22 cellular contexts compared by ENCODE assay signal in genomic region chrX:15043538-15043937, GRCh38.
DNase-seq lines count a peak whose midpoint lies in the region; ATAC-seq, FAIRE-seq and TF ChIP-seq lines count a peak whose summit lies in the region.
"Had no signal": no experiment of that assay in that cellular context is flagged by ENCODE, and none has a peak within 500 bp of the region (broad histone marks: within the 10 kb centered on the region; RNA-seq: fewer than 3 reads in every experiment).

No MANE protein-coding gene starts in this region.

- H3K27ac Mint-ChIP-seq in astrocyte (ENCODE audit: unreplicated experiment), result no peak overlapping the region
- H3K27ac Mint-ChIP-seq: activated CD4-positive, alpha-beta T cell treated with anti-CD3 and anti-CD28 coated beads, Interleukin-2, amount 10 ng/mL, durations not matched to agents 24 days and 14 days; activated naive CD8-positive, alpha-beta T cell treated with anti-CD3 and anti-CD28 coated beads, Interleukin-2, amount 10 ng/mL, durations not matched to agents 7 days and 5 days; type B pancreatic cell had no signal

- no peaks in the 10 kb centered on the region for H4K20me1 ChIP-seq in astrocyte (ENCODE audit: insufficient read depth, low read length)

- no peaks in the 10 kb centered on the region for H3K79me2 ChIP-seq in astrocyte (ENCODE audit: insufficient read depth, low read length)

- H3K4me1 ChIP-seq in astrocyte (ENCODE audit: insufficient read depth, low read length), result no peaks in the 10 kb centered on the region
- H3K4me1 ChIP-seq: BE2C, gastroesophageal sphincter had no signal

- no peaks in the 10 kb centered on the region for H3K36me3 ChIP-seq in astrocyte (ENCODE audit: insufficient read depth, low read length)
- no peaks in the 10 kb centered on the region for H3K36me3 ChIP-seq in MG63
- H3K36me3 ChIP-seq: BE2C, gastroesophageal sphincter had no signal

- no peaks in the 10 kb centered on the region for H3K27me3 Mint-ChIP-seq in astrocyte (ENCODE audit: low read depth, unreplicated experiment)
- H3K27me3 Mint-ChIP-seq: activated CD4-positive, alpha-beta T cell treated with anti-CD3 and anti-CD28 coated beads, Interleukin-2, amount 10 ng/mL, durations not matched to agents 24 days and 14 days; activated naive CD8-positive, alpha-beta T cell treated with anti-CD3 and anti-CD28 coated beads, Interleukin-2, amount 10 ng/mL, durations not matched to agents 7 days and 5 days; type B pancreatic cell had no signal

- no peak for DNase-seq in GM18507 (ENCODE audit: extremely low spot score, insufficient read length, low read depth)
- DNase-seq in astrocyte (ENCODE audit: low read depth), result no peak
- DNase-seq in AG08396 (ENCODE audit: low spot score), result no peak
- no peak for DNase-seq in MG63
- DNase-seq in NCI-H82 treated with DMSO at 0.1 percent for 48 hours (lab: John Stamatoyannopoulos, UW; ENCODE audit: unreplicated experiment), result no peak
- DNase-seq: activated CD4-positive, alpha-beta T cell treated with anti-CD3 and anti-CD28 coated beads, Interleukin-2, amount 10 ng/mL, durations not matched to agents 24 days and 14 days; activated naive CD8-positive, alpha-beta T cell treated with anti-CD3 and anti-CD28 coated beads, Interleukin-2, amount 10 ng/mL, durations not matched to agents 7 days and 5 days; activated T-cell treated with anti-CD3 and anti-CD28 coated beads, Interleukin-2, amount 50 U/mL, for 4 hours; BE2C; DMS 273 treated with DMSO at 0.1 percent for 48 hours; KBM-7; mucosa of descending colon; NCI-H69; stimulated activated naive CD4-positive, alpha-beta T cell had no signal

- no peaks in the 10 kb centered on the region for H3K9me3 Mint-ChIP-seq in astrocyte (ENCODE audit: unreplicated experiment)
- H3K9me3 Mint-ChIP-seq: activated CD4-positive, alpha-beta T cell treated with anti-CD3 and anti-CD28 coated beads, Interleukin-2, amount 10 ng/mL, durations not matched to agents 24 days and 14 days; activated naive CD8-positive, alpha-beta T cell treated with anti-CD3 and anti-CD28 coated beads, Interleukin-2, amount 10 ng/mL, durations not matched to agents 7 days and 5 days; activated T-cell treated with anti-CD3 and anti-CD28 coated beads, Interleukin-2, amount 50 U/mL, for 4 hours; type B pancreatic cell had no signal

- H3K9me3 ChIP-seq in astrocyte (ENCODE audit: insufficient read depth, low read depth, low read length) (no peaks in the 10 kb centered on the region), MG63 (no peaks in the 10 kb centered on the region)
- H3K9me3 ChIP-seq: BE2C, gastroesophageal sphincter, mucosa of descending colon had no signal

- no peak overlapping the region for H2AFZ ChIP-seq in astrocyte (ENCODE audit: low read depth, low read length)

- FAIRE-seq in GM18507 (lab: Jason Lieb, UNC), result peak; percentile 21
- FAIRE-seq in astrocyte (lab: Jason Lieb, UNC), result peak; percentile 67

- no peak overlapping the region for H3K9ac ChIP-seq in astrocyte (ENCODE audit: low read length)

- H3K27me3 ChIP-seq in astrocyte (ENCODE audit: insufficient read depth, low read length), result no peaks in the 10 kb centered on the region
- H3K27me3 ChIP-seq in MG63, result no peaks in the 10 kb centered on the region
- H3K27me3 ChIP-seq: BE2C, gastroesophageal sphincter had no signal

- no peaks in the 10 kb centered on the region for H3K36me3 Mint-ChIP-seq in astrocyte (ENCODE audit: low read depth, unreplicated experiment)
- H3K36me3 Mint-ChIP-seq: activated naive CD8-positive, alpha-beta T cell treated with anti-CD3 and anti-CD28 coated beads, Interleukin-2, amount 10 ng/mL, durations not matched to agents 7 days and 5 days; type B pancreatic cell had no signal

- ATAC-seq in GM19438 (IDR thresholded peaks at IDR 0.05; ENCODE audit: low read depth, unreplicated experiment), result peak; percentile 66
- ATAC-seq in HG03432 (IDR thresholded peaks at IDR 0.05; ENCODE audit: unreplicated experiment), result peak; percentile 85
- ATAC-seq in GM21423 (IDR thresholded peaks at IDR 0.05; ENCODE audit: unreplicated experiment), result no peak
- ATAC-seq: gastroesophageal sphincter, left lobe of liver, mucosa of descending colon, Panc1 had no signal

- no peak overlapping the region for H3K4me2 ChIP-seq in astrocyte (ENCODE audit: low read length)

- H3K4me3 Mint-ChIP-seq in astrocyte (ENCODE audit: unreplicated experiment), result no peak overlapping the region
- H3K4me3 Mint-ChIP-seq: activated CD4-positive, alpha-beta T cell treated with anti-CD3 and anti-CD28 coated beads, Interleukin-2, amount 10 ng/mL, durations not matched to agents 24 days and 14 days; activated naive CD8-positive, alpha-beta T cell treated with anti-CD3 and anti-CD28 coated beads, Interleukin-2, amount 10 ng/mL, durations not matched to agents 7 days and 5 days; activated T-cell treated with anti-CD3 and anti-CD28 coated beads, Interleukin-2, amount 50 U/mL, for 4 hours; type B pancreatic cell had no signal

- no peak for TF ChIP-seq CTCF in astrocyte (IDR thresholded peaks at IDR 0.05; ENCODE audit: insufficient read depth, low read depth, low read length)

- no peaks in the 10 kb centered on the region for H3K4me1 Mint-ChIP-seq in astrocyte (ENCODE audit: low read depth, unreplicated experiment)
- H3K4me1 Mint-ChIP-seq: activated naive CD8-positive, alpha-beta T cell treated with anti-CD3 and anti-CD28 coated beads, Interleukin-2, amount 10 ng/mL, durations not matched to agents 7 days and 5 days had no signal

- H3K4me3 ChIP-seq in astrocyte (ENCODE audit: insufficient read depth, low read depth, low read length) (no peak overlapping the region), MG63 (no peak overlapping the region)
- H3K4me3 ChIP-seq: gastroesophageal sphincter, mucosa of descending colon had no signal

- H3K27ac ChIP-seq in astrocyte (ENCODE audit: low read depth, low read length), result no peak overlapping the region
- H3K27ac ChIP-seq: epithelial cell of prostate, gastroesophageal sphincter had no signal
